Comparison of ENCODE assay signal across 8 cellular contexts in genomic region chr6:27795697-27796494, GRCh38.
DNase-seq lines count a peak whose midpoint lies in the region; ATAC-seq, FAIRE-seq and TF ChIP-seq lines count a peak whose summit lies in the region.

No MANE protein-coding gene starts in this region.

- no peak overlapping the region for H2AFZ ChIP-seq in astrocyte (ENCODE audit: low read depth, low read length)
- no peak overlapping the region for H2AFZ ChIP-seq in smooth muscle cell (ENCODE audit: low read depth)

- no peak overlapping the region for H3K4me3 ChIP-seq in RWPE2 (ENCODE audit: severe bottlenecking)
- no peak overlapping the region for H3K4me3 ChIP-seq in astrocyte (ENCODE audit: insufficient read depth, low read depth, low read length)
- H3K4me3 ChIP-seq in smooth muscle cell = no peak overlapping the region

- peak; percentile 41 for ATAC-seq in RWPE2 (ENCODE audit: low read depth)

- H3K9ac ChIP-seq in astrocyte (ENCODE audit: low read length) = no peak overlapping the region
- no peak overlapping the region for H3K9ac ChIP-seq in smooth muscle cell (ENCODE audit: low read depth)

- H3K36me3 ChIP-seq in RWPE2 (ENCODE audit: low read depth) (no peaks in the 10 kb centered on the region), astrocyte (ENCODE audit: insufficient read depth, low read length) (no peaks in the 10 kb centered on the region), smooth muscle cell (ENCODE audit: low read depth) (no peaks in the 10 kb centered on the region)

- peak overlapping the region; percentile 50 for H3K27ac Mint-ChIP-seq in astrocyte (ENCODE audit: unreplicated experiment)

- FAIRE-seq in H54 (lab: Jason Lieb, UNC) = peak; percentile 69
- no peak for FAIRE-seq in astrocyte (lab: Jason Lieb, UNC)

- H3K27me3 Mint-ChIP-seq in astrocyte (ENCODE audit: low read depth, unreplicated experiment) = no peaks in the 10 kb centered on the region

- peaks cover 6% of the 10 kb centered on the region for H3K4me1 Mint-ChIP-seq in astrocyte (ENCODE audit: low read depth, unreplicated experiment)

- no peak for TF ChIP-seq POLR2A in H54 (IDR thresholded peaks at IDR 0.05; ENCODE audit: low read depth, low read length)

- intact Hi-C loops in posterior vena cava (cut with DNase I) = no loop called here

- no peaks in the 10 kb centered on the region for H3K9me3 ChIP-seq in RWPE2 (ENCODE audit: severe bottlenecking)
- no peaks in the 10 kb centered on the region for H3K9me3 ChIP-seq in astrocyte (ENCODE audit: insufficient read depth, low read depth, low read length)
- H3K9me3 ChIP-seq in smooth muscle cell (replicated peaks; ENCODE audit: low read depth) = no peaks in the 10 kb centered on the region

- H3K27ac ChIP-seq in RWPE2 (ENCODE audit: poor library complexity, severe bottlenecking) (no peak overlapping the region), astrocyte (ENCODE audit: low read depth, low read length) (no peak overlapping the region), smooth muscle cell (ENCODE audit: low read depth) (no peak overlapping the region)

- no peak overlapping the region for H3K4me2 ChIP-seq in astrocyte (ENCODE audit: low read length)
- no peak overlapping the region for H3K4me2 ChIP-seq in smooth muscle cell

- DNase-seq in G401 (ENCODE audit: low spot score) (peak; percentile 92), H54 (ENCODE audit: insufficient read length, low spot score) (no peak), MV-4-11 (lab: John Stamatoyannopoulos, UW) (peak; percentile 89), RWPE2 (ENCODE audit: low spot score) (no peak), astrocyte (ENCODE audit: low read depth) (peak; percentile 71), iPS DF 4.7 (ENCODE audit: extremely low read depth, low spot score) (peak; percentile 85), smooth muscle cell (lab: John Stamatoyannopoulos, UW; ENCODE audit: unreplicated experiment) (no peak), posterior vena cava (ENCODE audit: low spot score) (no peak)

- H3K9me3 Mint-ChIP-seq in astrocyte (ENCODE audit: unreplicated experiment) = no peaks in the 10 kb centered on the region

- H3K36me3 Mint-ChIP-seq in astrocyte (ENCODE audit: low read depth, unreplicated experiment) = no peaks in the 10 kb centered on the region

- in situ Hi-C loops in G401 (cut with HindIII; ENCODE audit: low sequenced_read_pairs) = no loop called here

- H4K20me1 ChIP-seq in astrocyte (ENCODE audit: insufficient read depth, low read length) = no peaks in the 10 kb centered on the region
- H4K20me1 ChIP-seq in smooth muscle cell (ENCODE audit: low read depth) = no peaks in the 10 kb centered on the region

- 3% methylated on average over 5 of the region's 5 CpGs for WGBS in smooth muscle cell (ENCODE audit: low lambda C conversion rate)

- TF ChIP-seq CTCF in RWPE2 (IDR thresholded peaks at IDR 0.05; ENCODE audit: poor library complexity, severe bottlenecking) (peak; percentile 84), astrocyte (IDR thresholded peaks at IDR 0.05; ENCODE audit: insufficient read depth, low read depth, low read length) (peak; percentile 95), smooth muscle cell (IDR thresholded peaks at IDR 0.05; ENCODE audit: borderline replicate concordance, insufficient read depth, poor library complexity, severe bottlenecking) (peak; percentile 79)

- H3K4me3 Mint-ChIP-seq in astrocyte (ENCODE audit: unreplicated experiment) = peak overlapping the region; percentile 60

- H3K79me2 ChIP-seq in astrocyte (ENCODE audit: insufficient read depth, low read length) = no peaks in the 10 kb centered on the region
- no peaks in the 10 kb centered on the region for H3K79me2 ChIP-seq in smooth muscle cell (ENCODE audit: low read depth)

- H3F3A ChIP-seq in smooth muscle cell (ENCODE audit: low read depth) = peaks cover 14% of the 10 kb centered on the region

- H3K4me1 ChIP-seq in RWPE2 (ENCODE audit: insufficient read depth, poor library complexity, severe bottlenecking) = peaks cover 2% of the 10 kb centered on the region
- H3K4me1 ChIP-seq in astrocyte (ENCODE audit: insufficient read depth, low read length) = peaks cover 10% of the 10 kb centered on the region
- H3K4me1 ChIP-seq in smooth muscle cell (ENCODE audit: low read depth) = peaks cover 6% of the 10 kb centered on the region

- no peaks in the 10 kb centered on the region for H3K27me3 ChIP-seq in RWPE2 (ENCODE audit: insufficient read depth, poor library complexity, severe bottlenecking)
- H3K27me3 ChIP-seq in astrocyte (ENCODE audit: insufficient read depth, low read length) = no peaks in the 10 kb centered on the region
- H3K27me3 ChIP-seq in smooth muscle cell (ENCODE audit: low read depth) = no peaks in the 10 kb centered on the region

Comparison
In these comparisons a context has a peak if more than half of its experiments do, and no peak if none do; other contexts are left out.
1. DNase-seq: peak in G401 (single experiment), MV-4-11 (single experiment), astrocyte (single experiment) and iPS DF 4.7 (single experiment); none in H54 (single experiment), RWPE2 (single experiment), smooth muscle cell (single experiment) and posterior vena cava (single experiment).
2. Peak in every context shown above with its lines, with median percentiles within 50 percentile points of each other: CTCF ChIP-seq.